In genomic region chr2:174027956-174028355, GRCh38 we compare ENCODE assay signal across 1 cellular context.
TF ChIP-seq lines count a peak whose summit lies in the region.

No MANE protein-coding gene starts in this region.

TF ChIP-seq in IMR-90, 13 proteins besides CTCF, POLR2A, EP300 and RAD21:
- TF ChIP-seq FOS (IDR thresholded peaks at IDR 0.05; ENCODE audit: low read depth, low read length) = no peak
- no peak for TF ChIP-seq CHD1 (IDR thresholded peaks at IDR 0.05; ENCODE audit: low read depth, low read length)
- no peak for TF ChIP-seq MAFK (IDR thresholded peaks at IDR 0.05; ENCODE audit: low read depth, low read length)
- TF ChIP-seq NFE2L2 (IDR thresholded peaks at IDR 0.05; ENCODE audit: low read depth, low read length) = no peak
- no peak for TF ChIP-seq MXI1 (IDR thresholded peaks at IDR 0.05; ENCODE audit: borderline replicate concordance, low read depth, low read length)
TF ChIP-seq in IMR-90: peak in this region for 0.
